Comparison of ENCODE assay signal across 11 cellular contexts in the genomic region with DNA sequence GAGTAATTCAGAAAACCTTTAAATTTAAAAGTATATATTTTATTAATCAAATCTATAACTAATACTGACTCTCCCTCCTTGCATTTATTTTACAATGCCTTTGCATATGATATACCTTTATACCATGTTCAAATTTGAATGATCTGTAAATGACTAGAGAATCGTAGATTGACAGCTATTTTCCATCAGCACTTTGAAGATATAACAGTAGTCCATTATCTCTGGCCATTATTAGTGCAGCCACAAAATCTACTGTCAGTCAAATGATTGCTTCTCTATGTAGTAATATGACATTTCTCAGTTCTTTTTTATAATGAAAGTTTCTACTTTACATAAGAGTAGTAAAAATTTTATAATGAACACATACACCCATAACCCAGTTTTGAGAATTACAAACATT.
"Had no signal": no experiment of that assay in that cellular context is flagged by ENCODE, and none has a peak within 500 bp of the region (broad histone marks: within the 10 kb centered on the region; RNA-seq: fewer than 3 reads in every experiment).

No MANE protein-coding gene starts in this region.

- H3K4me3 Mint-ChIP-seq: GM23338, H9, HFFc6 had no signal

- H3K27ac ChIP-seq: GM23248 had no signal

- DNase-seq: GM23248, GOT3, H7, H9, HCEC 1CT, HFFc6 had no signal

- H3K4me3 ChIP-seq: GM23248, GM23338, HAP-1 had no signal

- H3K4me1 Mint-ChIP-seq: GM23338, H9 had no signal

- H2AFZ ChIP-seq: GM23248, GM23338 had no signal

- H3K27ac Mint-ChIP-seq: GM23338, H9, HFFc6 had no signal

- H3K4me2 ChIP-seq: GM23338 had no signal

- H3K4me1 ChIP-seq: HAP-1 had no signal

- H3K9me3 ChIP-seq: HAP-1 had no signal

- FAIRE-seq: H1, H54 had no signal

- H3K9ac ChIP-seq: GM23248 had no signal

- ATAC-seq: GM23338, HCT116 had no signal

- H3K36me3 ChIP-seq: HAP-1 had no signal
